Comparison of ENCODE assay signal across 14 cellular contexts in genomic region chr1:115338457-115338820, GRCh38. TPM values are rescaled to one million over a fixed set of nuclear protein-coding genes. Genes with fewer than 3 reads are reported as not detected.
DNase-seq lines count a peak whose midpoint lies in the region; ATAC-seq and TF ChIP-seq lines count a peak whose summit lies in the region.
"Had no signal": no experiment of that assay in that cellular context is flagged by ENCODE, and none has a peak within 500 bp of the region (broad histone marks: within the 10 kb centered on the region; RNA-seq: fewer than 3 reads in every experiment).

No MANE protein-coding gene starts in this region.

- H3K4me2 ChIP-seq in SK-N-SH = peak overlapping the region; percentile 98

- TF ChIP-seq EP300 in SK-N-SH (IDR thresholded peaks at IDR 0.05; ENCODE audit: borderline replicate concordance in 1 of 2, low read depth in 1 of 2, low read length in 1 of 2) = no peak

- TF ChIP-seq RAD21 in SK-N-SH (IDR thresholded peaks at IDR 0.05; ENCODE audit: low read length) = no peak

- peaks cover 46% of the 10 kb centered on the region for H3K79me2 ChIP-seq in SK-N-SH (ENCODE audit: insufficient read depth)

- H3K27ac Mint-ChIP-seq in nephron progenitor cell = no peak overlapping the region
- H3K27ac Mint-ChIP-seq: activated naive CD8-positive, alpha-beta T cell treated with anti-CD3 and anti-CD28 coated beads, Interleukin-2, amount 50 U/mL, for 24 hours; stimulated activated effector memory CD8-positive, alpha-beta T cell treated with anti-CD3 and anti-CD28 coated beads, Interleukin-12 subunit alpha, Interleukin-12 subunit beta, amount 100 ng/mL, for 72 hours; T-helper 1 cell treated with Interleukin-12 subunit alpha and Interleukin-12 subunit beta and Interleukin-4 antibody, amounts not matched to agents 30 μg/mL and 1 μg/mL, for 36 hours had no signal

- H3K4me3 ChIP-seq in SK-N-SH (ENCODE audit: low read depth in 2 of 2, low read length in 1 of 2) (peak overlapping the region; percentile 84 to 92; a peak in 3 of 4 replicates), fibroblast of the aortic adventitia (ENCODE audit: low read depth, low read length) (peak overlapping the region; percentile 98), uterus (peak overlapping the region; percentile 74 to 76)

- H3K27ac ChIP-seq in SK-N-SH (ENCODE audit: low read depth in 2 of 2, low read length in 1 of 2) (no peak overlapping the region; a peak in 1 of 4 replicates), uterus (peak overlapping the region; percentile 90 to 92)
- H3K27ac ChIP-seq: epithelial cell of prostate had no signal

- H3K9me3 Mint-ChIP-seq in nephron progenitor cell = no peaks in the 10 kb centered on the region
- H3K9me3 Mint-ChIP-seq: activated naive CD8-positive, alpha-beta T cell treated with anti-CD3 and anti-CD28 coated beads, Interleukin-2, amount 50 U/mL, for 24 hours; stimulated activated effector memory CD8-positive, alpha-beta T cell treated with anti-CD3 and anti-CD28 coated beads, Interleukin-12 subunit alpha, Interleukin-12 subunit beta, amount 100 ng/mL, for 72 hours; T-helper 1 cell treated with Interleukin-12 subunit alpha and Interleukin-12 subunit beta and Interleukin-4 antibody, amounts not matched to agents 30 μg/mL and 1 μg/mL, for 36 hours had no signal

- no peaks in the 10 kb centered on the region for H3K9me2 ChIP-seq in SK-N-SH

- WGBS in SK-N-SH (ENCODE audit: low lambda C conversion rate) = 85% methylated on average over 17 of the region's 25 CpGs

- no peak for TF ChIP-seq POLR2A in uterus (IDR thresholded peaks at IDR 0.05)

- intact Hi-C loops in uterus (cut with DNase I; ENCODE audit: low total_unique reads) = loop anchor here (10.0 kb wide), 1 partner anchor 54 kb away; no protein-coding TSS in a partner anchor

- peaks cover 33% of the 10 kb centered on the region for H3K4me1 Mint-ChIP-seq in nephron progenitor cell

- no peaks in the 10 kb centered on the region for H4K20me1 ChIP-seq in SK-N-SH (ENCODE audit: insufficient read depth)

- H3K27me3 Mint-ChIP-seq in nephron progenitor cell (ENCODE audit: low read depth, poor library complexity) = peaks cover 76% of the 10 kb centered on the region

- peak overlapping the region; percentile 94; the same call in 1 of the 2 replicates for H2AFZ ChIP-seq in SK-N-SH (ENCODE audit: low read depth)

- H3K4me3 Mint-ChIP-seq in nephron progenitor cell = peak overlapping the region; percentile 89
- H3K4me3 Mint-ChIP-seq: activated naive CD8-positive, alpha-beta T cell treated with anti-CD3 and anti-CD28 coated beads, Interleukin-2, amount 50 U/mL, for 24 hours; stimulated activated effector memory CD8-positive, alpha-beta T cell treated with anti-CD3 and anti-CD28 coated beads, Interleukin-12 subunit alpha, Interleukin-12 subunit beta, amount 100 ng/mL, for 72 hours; T-helper 1 cell treated with Interleukin-12 subunit alpha and Interleukin-12 subunit beta and Interleukin-4 antibody, amounts not matched to agents 30 μg/mL and 1 μg/mL, for 36 hours had no signal

- H3K36me3 ChIP-seq in SK-N-SH (replicated peaks in 1 of 2; ENCODE audit: control insufficient read depth in 1 of 2, insufficient read depth in 2 of 2, low read length in 1 of 2) (peaks cover 0 to 5% of the 10 kb centered on the region in 2 experiments), uterus (no peaks in the 10 kb centered on the region)

- H3K9ac ChIP-seq in SK-N-SH = peak overlapping the region; percentile 96

- H3K4me1 ChIP-seq in SK-N-SH (ENCODE audit: control insufficient read depth in 1 of 2, insufficient read depth in 2 of 2, low read depth in 1 of 2, low read length in 1 of 2) (peaks cover 17 to 22% of the 10 kb centered on the region in 2 experiments), uterus (no peaks in the 10 kb centered on the region)

- TF ChIP-seq CTCF in SK-N-SH (IDR thresholded peaks at IDR 0.05) (no peak), fibroblast of the aortic adventitia (IDR thresholded peaks at IDR 0.05; ENCODE audit: insufficient read depth, low read length) (no peak), nephron progenitor cell (IDR thresholded peaks at IDR 0.05) (no peak), uterus (IDR thresholded peaks at IDR 0.05) (no peak)

- POLR2A ChIA-PET in SK-N-SH (lab: Yijun Ruan, JAX) = no interaction called here

- H3K9me3 ChIP-seq in SK-N-SH (no peaks in the 10 kb centered on the region), uterus (no peaks in the 10 kb centered on the region)

- H3F3A ChIP-seq in SK-N-SH (replicated peaks; ENCODE audit: insufficient read depth) = peaks cover 18% of the 10 kb centered on the region

- no peaks in the 10 kb centered on the region for H3K27me3 ChIP-seq in SK-N-SH (ENCODE audit: insufficient read depth)
- no peaks in the 10 kb centered on the region for H3K27me3 ChIP-seq in uterus

- DNase-seq in SK-N-SH (no peak), fibroblast of the aortic adventitia (ENCODE audit: low read depth) (no peak), nephron progenitor cell (peak; percentile 67), uterus (no peak), H4 (ENCODE audit: low spot score) (no peak), medulla oblongata (ENCODE audit: extremely low spot score) (no peak)
- no peak for DNase-seq in stimulated activated CD4-positive, alpha-beta T cell treated with anti-CD3 and anti-CD28 coated beads, Interleukin-12 subunit alpha, Interleukin-12 subunit beta, amount 100 ng/mL, for 4 hours
- DNase-seq: activated CD8-positive, alpha-beta memory T cell treated with anti-CD3 and anti-CD28 coated beads for 24 hours; activated naive CD8-positive, alpha-beta T cell treated with anti-CD3 and anti-CD28 coated beads, Interleukin-2, amount 50 U/mL, for 24 hours; stimulated activated CD4-positive, alpha-beta T cell treated with anti-CD3 and anti-CD28 coated beads, Interleukin-15, amount 100 ng/mL, for 24 hours had no signal

- CTCF ChIA-PET in SK-N-SH (lab: Yijun Ruan, JAX) = interaction anchor here (1.3 to 3.7 kb wide), 5 partner anchors 16 to 258 kb away, joined by 4 to 16 read pairs (median 7); no protein-coding TSS in a partner anchor

- ATAC-seq in SK-N-SH treated with all-trans-retinoic acid at 6 μM for 48 hours = no peak
- ATAC-seq: activated naive CD8-positive, alpha-beta T cell treated with anti-CD3 and anti-CD28 coated beads, Interleukin-2, amount 50 U/mL, for 24 hours; stimulated activated effector memory CD8-positive, alpha-beta T cell treated with anti-CD3 and anti-CD28 coated beads, Interleukin-12 subunit alpha, Interleukin-12 subunit beta, amount 100 ng/mL, for 72 hours had no signal

- H3K36me3 Mint-ChIP-seq in nephron progenitor cell (ENCODE audit: low read depth) = no peaks in the 10 kb centered on the region
- H3K36me3 Mint-ChIP-seq: stimulated activated effector memory CD8-positive, alpha-beta T cell treated with anti-CD3 and anti-CD28 coated beads, Interleukin-12 subunit alpha, Interleukin-12 subunit beta, amount 100 ng/mL, for 72 hours had no signal

TF ChIP-seq in SK-N-SH, 30 proteins besides CTCF, POLR2A, EP300 and RAD21 (continues in another document):
- TF ChIP-seq RFX5 (IDR thresholded peaks at IDR 0.05; ENCODE audit: low read length) (no peak), RXRA (IDR thresholded peaks at IDR 0.05; ENCODE audit: borderline replicate concordance, low read depth) (no peak), USF1 (IDR thresholded peaks at IDR 0.05; ENCODE audit: borderline replicate concordance, low read depth) (no peak), ELF1 (IDR thresholded peaks at IDR 0.05) (no peak), TEAD4 (IDR thresholded peaks at IDR 0.05; ENCODE audit: borderline replicate concordance, insufficient read depth) (no peak), MXI1 (IDR thresholded peaks at IDR 0.05; ENCODE audit: low read depth, low read length) (no peak), NFIC (IDR thresholded peaks at IDR 0.05; ENCODE audit: borderline replicate concordance) (no peak), FOXM1 (IDR thresholded peaks at IDR 0.05; ENCODE audit: low read depth) (no peak)

TF ChIP-seq in SK-N-SH treated with all-trans-retinoic acid at 6 μM for 48 hours, 23 proteins besides CTCF, POLR2A, EP300 and RAD21 (continues in another document):
- no peak for TF ChIP-seq ZNF70 (CRISPR knock-in tag; IDR thresholded peaks at IDR 0.05)
- TF ChIP-seq ZFP30 (CRISPR knock-in tag; IDR thresholded peaks at IDR 0.05) = no peak
- TF ChIP-seq POU6F1 (CRISPR knock-in tag; IDR thresholded peaks at IDR 0.05; ENCODE audit: borderline replicate concordance, low read depth) = no peak
- no peak for TF ChIP-seq CREB5 (CRISPR knock-in tag; IDR thresholded peaks at IDR 0.05; ENCODE audit: low read depth)

RNA-seq across cellular contexts. Expression of gene NGF, which starts 0.4 kb away (rescaled TPM):
- polyA plus RNA-seq in SK-N-SH (2012; rRNA removed) = 53.7 and 75.8 TPM in 2 replicates
- 44.0 and 44.5 TPM in 2 replicates for polyA plus RNA-seq in SK-N-SH (2012; cell fraction: cytosol; rRNA removed)
- 46.9 and 53.1 TPM in 2 replicates for polyA plus RNA-seq in SK-N-SH (2012; cell fraction: nucleus; rRNA removed)
- total RNA-seq in fibroblast of the aortic adventitia (ENCODE audit: low replicate concordance) (2.9 and 20.2 TPM in 2 replicates), uterus (10 to 100 TPM in 3 of 4 donors, 1 to 10 TPM in 1; 1.3 to 21.4 (median 13.5) TPM)
- not detected in 2 replicates for total RNA-seq in H4 (2014; rRNA removed; shearing (Covaris generic))

Comparison
In these comparisons a context has a peak if more than half of its experiments do, and no peak if none do; other contexts are left out.
1. H3K27ac ChIP-seq: peak in uterus (2 of 2); none in SK-N-SH (0 of 2).
2. Peak in every context shown above with its lines, with median percentiles within 50 percentile points of each other: H3K4me3 ChIP-seq.